In genomic region chr20:3980260-3981131, GRCh38 we compare ENCODE assay signal across 1 cellular context.
TF ChIP-seq lines count a peak whose summit lies in the region.

No MANE protein-coding gene starts in this region.

TF ChIP-seq in GM23338, 12 proteins besides CTCF, POLR2A, EP300 and RAD21 (continued from another document):
- TF ChIP-seq, protein P1, sequence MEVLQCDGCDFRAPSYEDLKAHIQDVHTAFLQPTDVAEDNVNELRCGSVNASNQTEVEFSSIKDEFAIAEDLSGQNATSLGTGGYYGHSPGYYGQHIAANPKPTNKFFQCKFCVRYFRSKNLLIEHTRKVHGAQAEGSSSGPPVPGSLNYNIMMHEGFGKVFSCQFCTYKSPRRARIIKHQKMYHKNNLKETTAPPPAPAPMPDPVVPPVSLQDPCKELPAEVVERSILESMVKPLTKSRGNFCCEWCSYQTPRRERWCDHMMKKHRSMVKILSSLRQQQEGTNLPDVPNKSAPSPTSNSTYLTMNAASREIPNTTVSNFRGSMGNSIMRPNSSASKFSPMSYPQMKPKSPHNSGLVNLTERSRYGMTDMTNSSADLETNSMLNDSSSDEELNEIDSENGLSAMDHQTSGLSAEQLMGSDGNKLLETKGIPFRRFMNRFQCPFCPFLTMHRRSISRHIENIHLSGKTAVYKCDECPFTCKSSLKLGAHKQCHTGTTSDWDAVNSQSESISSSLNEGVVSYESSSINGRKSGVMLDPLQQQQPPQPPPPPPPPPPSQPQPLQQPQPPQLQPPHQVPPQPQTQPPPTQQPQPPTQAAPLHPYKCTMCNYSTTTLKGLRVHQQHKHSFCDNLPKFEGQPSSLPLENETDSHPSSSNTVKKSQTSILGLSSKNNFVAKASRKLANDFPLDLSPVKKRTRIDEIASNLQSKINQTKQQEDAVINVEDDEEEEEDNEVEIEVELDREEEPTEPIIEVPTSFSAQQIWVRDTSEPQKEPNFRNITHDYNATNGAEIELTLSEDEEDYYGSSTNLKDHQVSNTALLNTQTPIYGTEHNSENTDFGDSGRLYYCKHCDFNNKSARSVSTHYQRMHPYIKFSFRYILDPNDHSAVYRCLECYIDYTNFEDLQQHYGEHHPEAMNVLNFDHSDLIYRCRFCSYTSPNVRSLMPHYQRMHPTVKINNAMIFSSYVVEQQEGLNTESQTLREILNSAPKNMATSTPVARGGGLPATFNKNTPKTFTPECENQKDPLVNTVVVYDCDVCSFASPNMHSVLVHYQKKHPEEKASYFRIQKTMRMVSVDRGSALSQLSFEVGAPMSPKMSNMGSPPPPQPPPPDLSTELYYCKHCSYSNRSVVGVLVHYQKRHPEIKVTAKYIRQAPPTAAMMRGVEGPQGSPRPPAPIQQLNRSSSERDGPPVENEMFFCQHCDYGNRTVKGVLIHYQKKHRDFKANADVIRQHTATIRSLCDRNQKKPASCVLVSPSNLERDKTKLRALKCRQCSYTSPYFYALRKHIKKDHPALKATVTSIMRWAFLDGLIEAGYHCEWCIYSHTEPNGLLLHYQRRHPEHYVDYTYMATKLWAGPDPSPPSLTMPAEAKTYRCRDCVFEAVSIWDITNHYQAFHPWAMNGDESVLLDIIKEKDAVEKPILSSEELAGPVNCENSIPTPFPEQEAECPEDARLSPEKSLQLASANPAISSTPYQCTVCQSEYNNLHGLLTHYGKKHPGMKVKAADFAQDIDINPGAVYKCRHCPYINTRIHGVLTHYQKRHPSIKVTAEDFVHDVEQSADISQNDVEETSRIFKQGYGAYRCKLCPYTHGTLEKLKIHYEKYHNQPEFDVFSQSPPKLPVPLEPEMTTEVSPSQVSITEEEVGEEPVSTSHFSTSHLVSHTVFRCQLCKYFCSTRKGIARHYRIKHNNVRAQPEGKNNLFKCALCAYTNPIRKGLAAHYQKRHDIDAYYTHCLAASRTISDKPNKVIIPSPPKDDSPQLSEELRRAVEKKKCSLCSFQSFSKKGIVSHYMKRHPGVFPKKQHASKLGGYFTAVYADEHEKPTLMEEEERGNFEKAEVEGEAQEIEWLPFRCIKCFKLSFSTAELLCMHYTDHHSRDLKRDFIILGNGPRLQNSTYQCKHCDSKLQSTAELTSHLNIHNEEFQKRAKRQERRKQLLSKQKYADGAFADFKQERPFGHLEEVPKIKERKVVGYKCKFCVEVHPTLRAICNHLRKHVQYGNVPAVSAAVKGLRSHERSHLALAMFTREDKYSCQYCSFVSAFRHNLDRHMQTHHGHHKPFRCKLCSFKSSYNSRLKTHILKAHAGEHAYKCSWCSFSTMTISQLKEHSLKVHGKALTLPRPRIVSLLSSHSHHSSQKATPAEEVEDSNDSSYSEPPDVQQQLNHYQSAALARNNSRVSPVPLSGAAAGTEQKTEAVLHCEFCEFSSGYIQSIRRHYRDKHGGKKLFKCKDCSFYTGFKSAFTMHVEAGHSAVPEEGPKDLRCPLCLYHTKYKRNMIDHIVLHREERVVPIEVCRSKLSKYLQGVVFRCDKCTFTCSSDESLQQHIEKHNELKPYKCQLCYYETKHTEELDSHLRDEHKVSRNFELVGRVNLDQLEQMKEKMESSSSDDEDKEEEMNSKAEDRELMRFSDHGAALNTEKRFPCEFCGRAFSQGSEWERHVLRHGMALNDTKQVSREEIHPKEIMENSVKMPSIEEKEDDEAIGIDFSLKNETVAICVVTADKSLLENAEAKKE (CRISPR knock-in tag; IDR thresholded peaks at IDR 0.05), result no peak
- TF ChIP-seq ZNF114 (CRISPR knock-in tag; IDR thresholded peaks at IDR 0.05) (no peak), REST (IDR thresholded peaks at IDR 0.05; ENCODE audit: unreplicated experiment) (no peak), EZH2 (IDR thresholded peaks at IDR 0.05; ENCODE audit: low read depth, unreplicated experiment) (no peak), ZNF331 (CRISPR knock-in tag; IDR thresholded peaks at IDR 0.05; ENCODE audit: low read depth) (no peak), CREB1 (CRISPR knock-in tag; IDR thresholded peaks at IDR 0.05; ENCODE audit: low read depth) (no peak), EZH2phosphoT487 (IDR thresholded peaks at IDR 0.05; ENCODE audit: unreplicated experiment) (no peak), STAT1 (IDR thresholded peaks at IDR 0.05; ENCODE audit: unreplicated experiment) (no peak)
TF ChIP-seq in GM23338: peak in this region for 0.
